In genomic region chr4:71962622-71963264, GRCh38 we compare ENCODE assay signal across 25 cellular contexts.
"Had no signal": no experiment of that assay in that cellular context is flagged by ENCODE, and none has a peak within 500 bp of the region (broad histone marks: within the 10 kb centered on the region; RNA-seq: fewer than 3 reads in every experiment).

No MANE protein-coding gene starts in this region.

- H3K4me3 ChIP-seq: colonic mucosa, esophagus squamous epithelium, gastrocnemius medialis, heart right ventricle, left ventricle myocardium inferior, lower lobe of right lung, mucosa of descending colon had no signal

- H3K27ac ChIP-seq: colonic mucosa, epithelial cell of prostate, esophagus squamous epithelium, gastrocnemius medialis, heart right ventricle, left ventricle myocardium inferior, lower lobe of right lung had no signal

- H3K4me1 ChIP-seq: colonic mucosa, esophagus squamous epithelium, gastrocnemius medialis, heart right ventricle, left ventricle myocardium inferior, lower lobe of right lung had no signal

- ATAC-seq: effector memory CD8-positive, alpha-beta T cell; esophagus mucosa; gastrocnemius medialis; heart right ventricle; left cardiac atrium; lower lobe of right lung; mucosa of descending colon had no signal

- FAIRE-seq: endometrium, islet of Langerhans, keratinocyte had no signal

- DNase-seq: colonic mucosa; cortex of kidney; effector CD8-positive, alpha-beta T cell; effector memory CD8-positive, alpha-beta T cell; endodermal cell; erythroblast; esophagus squamous epithelium; foreskin fibroblast; foreskin melanocyte; gastrocnemius medialis; glutamatergic neuron; head of caudate nucleus; heart right ventricle; hippocampal formation; left cardiac atrium; left ventricle myocardium inferior; lower lobe of right lung; mesenchymal stem cell; mucosa of descending colon; naive B cell had no signal

- H3K27me3 ChIP-seq: colonic mucosa, esophagus squamous epithelium, gastrocnemius medialis, heart right ventricle had no signal

- H3K36me3 ChIP-seq: colonic mucosa, esophagus squamous epithelium, gastrocnemius medialis, heart right ventricle, left ventricle myocardium inferior, lower lobe of right lung had no signal

- H3K9me3 ChIP-seq: colonic mucosa, esophagus squamous epithelium, gastrocnemius medialis, left ventricle myocardium inferior, lower lobe of right lung, mucosa of descending colon had no signal
